In the genomic region with DNA sequence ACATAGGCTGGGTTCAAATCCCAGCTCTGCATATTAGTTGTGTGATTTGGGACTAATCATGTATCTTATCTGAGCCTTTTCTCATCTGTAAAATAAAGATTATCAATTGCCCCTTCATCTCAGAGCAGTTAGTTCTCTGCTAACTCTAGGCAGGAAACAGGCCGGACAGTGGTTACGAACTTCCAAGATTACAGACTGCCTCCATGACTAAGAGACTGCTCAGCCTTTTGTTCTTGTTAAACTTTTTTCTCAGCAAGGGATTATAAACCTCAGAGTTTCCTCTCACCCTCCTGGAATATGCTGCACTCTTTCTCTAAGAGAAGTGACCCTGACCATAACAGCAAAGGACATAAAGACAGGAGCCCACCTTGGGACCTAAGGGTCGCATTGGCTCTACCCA, we compare ENCODE assay signal across 16 cellular contexts. TPM values are rescaled to one million over a fixed set of nuclear protein-coding genes. Genes with fewer than 3 reads are reported as not detected.
DNase-seq lines count a peak whose midpoint lies in the region; ATAC-seq and FAIRE-seq lines count a peak whose summit lies in the region.
"Had no signal": no experiment of that assay in that cellular context is flagged by ENCODE, and none has a peak within 500 bp of the region (broad histone marks: within the 10 kb centered on the region; RNA-seq: fewer than 3 reads in every experiment).

No MANE protein-coding gene starts in this region.

- peak overlapping the region; percentile 52 for H3K27ac ChIP-seq in HUES48 (ENCODE audit: low read depth, low read length)
- H3K27ac ChIP-seq: BLaER1 treated with 17β-estradiol and CSF1 and Interleukin-3, amounts not matched to agents 10 nM and 100 nM; parathyroid adenoma had no signal

- CTCF ChIA-PET in activated CD8-positive, alpha-beta T cell treated with anti-CD3 and anti-CD28 coated beads, Interleukin-2, amount 10 ng/mL, durations not matched to agents 7 days and 5 days (lab: Charles Lee) = interaction anchor here (1.0 to 17.7 kb wide), 3 partner anchors 9 to 173 kb away, joined by 3 to 742 read pairs (median 19); a partner anchor contains a TSS

- POLR2A ChIA-PET in activated CD8-positive, alpha-beta T cell treated with anti-CD3 and anti-CD28 coated beads, Interleukin-2, amount 10 ng/mL, durations not matched to agents 7 days and 5 days (lab: Charles Lee) = no interaction called here

- no peak for ATAC-seq in activated CD8-positive, alpha-beta T cell treated with anti-CD3 and anti-CD28 coated beads, Interleukin-2, amount 10 ng/mL, durations not matched to agents 7 days and 5 days
- no peak for ATAC-seq in HG02885 (IDR thresholded peaks at IDR 0.05; ENCODE audit: poor library complexity, unreplicated experiment)
- ATAC-seq: activated CD4-positive, alpha-beta T cell treated with anti-CD3 and anti-CD28 coated beads for 36 hours had no signal

- no peak for FAIRE-seq in GM19239 (lab: Jason Lieb, UNC)
- FAIRE-seq: colon had no signal

- DNase-seq in AG08395 (ENCODE audit: low spot score) (peak; percentile 70), astrocyte of the hippocampus (ENCODE audit: low read depth, low spot score) (peak; percentile 87), iris pigment epithelial cell (ENCODE audit: low read depth) (peak; percentile 91), CD1c-positive myeloid dendritic cell (ENCODE audit: extremely low spot score) (no peak), GM19239 (ENCODE audit: insufficient read length, low spot score) (no peak)
- no peak for DNase-seq in activated CD8-positive, alpha-beta T cell treated with anti-CD3 and anti-CD28 coated beads, Interleukin-2, amount 10 ng/mL, durations not matched to agents 7 days and 5 days
- DNase-seq: activated CD4-positive, alpha-beta T cell treated with anti-CD3 and anti-CD28 coated beads for 36 hours; activated gamma-delta T cell treated with Interleukin-2 at 50 U/mL for 16 hours; NCI-H774; stimulated activated naive CD4-positive, alpha-beta T cell treated with Interleukin-2 at 50 U/mL for 16 hours had no signal

- H3K9me3 Mint-ChIP-seq in activated CD8-positive, alpha-beta T cell treated with anti-CD3 and anti-CD28 coated beads, Interleukin-2, amount 10 ng/mL, durations not matched to agents 7 days and 5 days (ENCODE audit: insufficient read depth) = no peaks in the 10 kb centered on the region

- H3K27ac Mint-ChIP-seq in activated CD8-positive, alpha-beta T cell treated with anti-CD3 and anti-CD28 coated beads, Interleukin-2, amount 10 ng/mL, durations not matched to agents 7 days and 5 days = no peak overlapping the region

- H3K4me1 Mint-ChIP-seq in activated CD8-positive, alpha-beta T cell treated with anti-CD3 and anti-CD28 coated beads, Interleukin-2, amount 10 ng/mL, durations not matched to agents 7 days and 5 days (ENCODE audit: low read depth) = peaks cover 4% of the 10 kb centered on the region

- peaks cover 51% of the 10 kb centered on the region for H3K27me3 ChIP-seq in HUES48 (ENCODE audit: control insufficient read depth, insufficient read depth, low read length)
- H3K27me3 ChIP-seq: BLaER1 treated with 17β-estradiol and CSF1 and Interleukin-3, amounts not matched to agents 10 nM and 100 nM had no signal

- no peaks in the 10 kb centered on the region for H3K27me3 Mint-ChIP-seq in activated CD8-positive, alpha-beta T cell treated with anti-CD3 and anti-CD28 coated beads, Interleukin-2, amount 10 ng/mL, durations not matched to agents 7 days and 5 days (ENCODE audit: low read depth)
- H3K27me3 Mint-ChIP-seq: activated CD4-positive, alpha-beta T cell treated with anti-CD3 and anti-CD28 coated beads for 36 hours had no signal

- no peak overlapping the region for H3K9ac ChIP-seq in HUES48 (ENCODE audit: low read depth, low read length)
- H3K9ac ChIP-seq: BLaER1 treated with 17β-estradiol and CSF1 and Interleukin-3, amounts not matched to agents 10 nM and 100 nM; parathyroid adenoma had no signal

- no peak overlapping the region for H3K4me3 ChIP-seq in HUES48 (ENCODE audit: low read depth, low read length)
- H3K4me3 ChIP-seq: BLaER1 treated with 17β-estradiol and CSF1 and Interleukin-3, amounts not matched to agents 10 nM and 100 nM; lung had no signal

- H3K36me3 Mint-ChIP-seq in activated CD8-positive, alpha-beta T cell treated with anti-CD3 and anti-CD28 coated beads, Interleukin-2, amount 10 ng/mL, durations not matched to agents 7 days and 5 days (ENCODE audit: low read depth) = peaks cover 15% of the 10 kb centered on the region

- no peak overlapping the region for H3K4me3 Mint-ChIP-seq in activated CD8-positive, alpha-beta T cell treated with anti-CD3 and anti-CD28 coated beads, Interleukin-2, amount 10 ng/mL, durations not matched to agents 7 days and 5 days
- H3K4me3 Mint-ChIP-seq: activated CD4-positive, alpha-beta T cell treated with anti-CD3 and anti-CD28 coated beads for 36 hours had no signal

- peaks cover 17% of the 10 kb centered on the region for H3K4me1 ChIP-seq in HUES48 (ENCODE audit: control insufficient read depth, insufficient read depth, low read length)

- no peaks in the 10 kb centered on the region for H3K9me3 ChIP-seq in HUES48 (ENCODE audit: control insufficient read depth, insufficient read depth, low read length)
- H3K9me3 ChIP-seq: BLaER1 treated with 17β-estradiol and CSF1 and Interleukin-3, amounts not matched to agents 10 nM and 100 nM had no signal

- H3K36me3 ChIP-seq in HUES48 (ENCODE audit: control insufficient read depth, insufficient read depth, low read length) = peaks cover 5% of the 10 kb centered on the region

RNA-seq across cellular contexts. Expression of a gene that starts 52.5 kb away (rescaled TPM):
- 10 to 100 TPM; 52.7 to 56.6 TPM for total RNA-seq in activated CD8-positive, alpha-beta T cell treated with anti-CD3 and anti-CD28 coated beads, Interleukin-2, amount 10 ng/mL, durations not matched to agents 7 days and 5 days

Comparison
In these comparisons a context has a peak if more than half of its experiments do, and no peak if none do; other contexts are left out.
1. DNase-seq: peak in AG08395 (single experiment), astrocyte of the hippocampus (single experiment) and iris pigment epithelial cell (single experiment); none in CD1c-positive myeloid dendritic cell (single experiment), activated CD8-positive, alpha-beta T cell treated with anti-CD3 and anti-CD28 coated beads, Interleukin-2, amount 10 ng/mL, durations not matched to agents 7 days and 5 days (single experiment) and GM19239 (single experiment).